In genomic region chr17:57989011-57989345, GRCh38 we compare ENCODE assay signal across 8 cellular contexts. TPM values are rescaled to one million over a fixed set of nuclear protein-coding genes. Genes with fewer than 3 reads are reported as not detected.
A peak's percentile ranks its signal among the peaks of the same experiment; 100 is the strongest.
DNase-seq lines count a peak whose midpoint lies in the region; ATAC-seq and TF ChIP-seq lines count a peak whose summit lies in the region.

No MANE protein-coding gene starts in this region.

- peaks cover 21% of the 10 kb centered on the region for H3K36me3 Mint-ChIP-seq in activated B cell treated with CpG ODN at 0.5 μM for 24 hours (ENCODE audit: low read depth)

- TF ChIP-seq CTCF in activated B cell treated with CpG ODN at 0.5 μM for 24 hours (IDR thresholded peaks at IDR 0.05) (no peak), gastrocnemius medialis (IDR thresholded peaks at IDR 0.05 in 4 of 5, conservative IDR thresholded peaks at IDR 0.05 in 1 of 5) (no peak)

- TF ChIP-seq POLR2A in gastrocnemius medialis (IDR thresholded peaks at IDR 0.05), result peak in 1 of 2 donors; percentile 3

- in situ Hi-C loops in gastrocnemius medialis (cut with MboI; ENCODE audit: low sequenced_read_pairs in 4 of 4), result loop anchor here in 2 of 4 donors (25.0 kb wide), 3 partner anchors 402 to 902 kb away; partner anchors contain the start of genes AKAP1 (in 1 of the 2) and MSI2 (in 1 of the 2)

- peak overlapping the region; percentile 95 to 99 (median 98) for H3K27ac ChIP-seq in gastrocnemius medialis

- POLR2A ChIA-PET in activated B cell treated with CpG ODN at 0.5 μM for 24 hours (lab: Charles Lee), result interaction anchor here (0.6 to 3.1 kb wide), 13 partner anchors 9 to 437 kb away, joined by 3 to 22 read pairs (median 4); partner anchors contain the start of genes CUEDC1, MRPS23 and SRSF1

- H3K9me3 Mint-ChIP-seq in activated B cell treated with CpG ODN at 0.5 μM for 24 hours, result no peaks in the 10 kb centered on the region

- H3K36me3 ChIP-seq in gastrocnemius medialis, result no peaks in the 10 kb centered on the region

- no peaks in the 10 kb centered on the region for H3K27me3 ChIP-seq in gastrocnemius medialis

- intact Hi-C loops in activated B cell treated with CpG ODN at 0.5 μM for 24 hours (cut with micrococcal nuclease) (loop anchor here (5.0 kb wide), 2 partner anchors 42 to 732 kb away; partner anchors contain the start of gene MSI2), left cardiac atrium (cut with DNase I) (loop anchor here in 1 of 2 donors (2.0 kb wide), 1 partner anchor 96 kb away; no protein-coding TSS in a partner anchor), gastrocnemius medialis (cut with DNase I; ENCODE audit: low total_unique reads) (loop anchor here (2.0 to 5.0 kb wide), 4 partner anchors 18 to 902 kb away; partner anchors contain the start of genes AKAP1, MRPS23 and SRSF1)

- peak overlapping the region; percentile 94 for H3K4me3 Mint-ChIP-seq in activated B cell treated with CpG ODN at 0.5 μM for 24 hours

- DNase-seq in AML-193 (lab: John Stamatoyannopoulos, UW) (peak; percentile 38 to 54), HPDE6-E6E7 (ENCODE audit: extremely low spot score) (peak; percentile 28), activated B cell treated with CpG ODN at 0.5 μM for 24 hours (no peak), left cardiac atrium (peak; percentile 39), gastrocnemius medialis (peak in 1 of 2 donors; percentile 58), NCI-H1092 treated with DMSO at 0.1 percent for 48 hours (lab: John Stamatoyannopoulos, UW) (no peak), T-helper 9 cell (no peak)

- H3K4me1 Mint-ChIP-seq in activated B cell treated with CpG ODN at 0.5 μM for 24 hours, result peaks cover 53% of the 10 kb centered on the region

- no peak for ATAC-seq in activated B cell treated with CpG ODN at 0.5 μM for 24 hours (ENCODE audit: low read depth)
- peak; percentile 16 for ATAC-seq in left cardiac atrium
- peak; percentile 16 to 25 for ATAC-seq in gastrocnemius medialis
- ATAC-seq in HG02588 (IDR thresholded peaks at IDR 0.05; ENCODE audit: unreplicated experiment), result no peak

- no peaks in the 10 kb centered on the region for H3K9me3 ChIP-seq in gastrocnemius medialis

- H3K27ac Mint-ChIP-seq in activated B cell treated with CpG ODN at 0.5 μM for 24 hours, result peak overlapping the region; percentile 93

- CTCF ChIA-PET in activated B cell treated with CpG ODN at 0.5 μM for 24 hours (lab: Charles Lee), result interaction anchor here (1.1 to 1.7 kb wide), 5 partner anchors 9 to 139 kb away, joined by 4 to 10 read pairs (median 4); partner anchors contain the start of gene MRPS23

- peaks cover 72 to 83% of the 10 kb centered on the region in 2 donors for H3K4me1 ChIP-seq in gastrocnemius medialis

- H3K27me3 Mint-ChIP-seq in activated B cell treated with CpG ODN at 0.5 μM for 24 hours, result no peaks in the 10 kb centered on the region

- peak overlapping the region; percentile 63 to 92 (median 81) for H3K4me3 ChIP-seq in gastrocnemius medialis

RNA-seq across cellular contexts. Expression of gene VEZF1, which starts 0.9 kb away (rescaled TPM):
- total RNA-seq in activated B cell treated with CpG ODN at 0.5 μM for 24 hours (40.5 and 45.1 TPM in 2 replicates), left cardiac atrium (10 to 100 TPM; 54.1 to 60.9 TPM), gastrocnemius medialis (100 to 1,000 TPM in 3 of 4 donors, 10 to 100 TPM in 1; 99.9 to 137 (median 106) TPM)

RNA-seq across cellular contexts. Expression of gene SRSF1, which starts 18.1 kb away (rescaled TPM):
- 288 and 289 TPM in 2 replicates for total RNA-seq in activated B cell treated with CpG ODN at 0.5 μM for 24 hours
- 100 to 1,000 TPM; 113 to 137 TPM for total RNA-seq in left cardiac atrium
- total RNA-seq in gastrocnemius medialis, result 10 to 100 TPM; 69.4 to 85.4 (median 82.2) TPM

RNA-seq across cellular contexts. Expression of gene CUEDC1, which starts 33.8 kb away (rescaled TPM):
- total RNA-seq in activated B cell treated with CpG ODN at 0.5 μM for 24 hours (not detected in 2 replicates), left cardiac atrium (10 to 100 TPM; 38.3 to 45.5 TPM), gastrocnemius medialis (10 to 100 TPM; 31.2 to 43.9 (median 34.3) TPM)

Comparison
In these comparisons a context has a peak if more than half of its experiments do, and no peak if none do; other contexts are left out.
1. DNase-seq: peak in AML-193 (2 of 2), HPDE6-E6E7 (single experiment) and left cardiac atrium (single experiment); none in activated B cell treated with CpG ODN at 0.5 μM for 24 hours (single experiment), NCI-H1092 treated with DMSO at 0.1 percent for 48 hours (single experiment) and T-helper 9 cell (single experiment).
2. ATAC-seq: peak in left cardiac atrium (2 of 2) and gastrocnemius medialis (2 of 2); none in activated B cell treated with CpG ODN at 0.5 μM for 24 hours (single experiment) and HG02588 (single experiment).
3. RNA of gene CUEDC1, which starts 33.8 kb away (total RNA-seq): 38.3 to 45.5 TPM in left cardiac atrium and 31.2 to 43.9 TPM in gastrocnemius medialis; not detected in activated B cell treated with CpG ODN at 0.5 μM for 24 hours; every median in the first group is over 10 times any median in the second.